Comparison of ENCODE assay signal across 9 cellular contexts in the genomic region with DNA sequence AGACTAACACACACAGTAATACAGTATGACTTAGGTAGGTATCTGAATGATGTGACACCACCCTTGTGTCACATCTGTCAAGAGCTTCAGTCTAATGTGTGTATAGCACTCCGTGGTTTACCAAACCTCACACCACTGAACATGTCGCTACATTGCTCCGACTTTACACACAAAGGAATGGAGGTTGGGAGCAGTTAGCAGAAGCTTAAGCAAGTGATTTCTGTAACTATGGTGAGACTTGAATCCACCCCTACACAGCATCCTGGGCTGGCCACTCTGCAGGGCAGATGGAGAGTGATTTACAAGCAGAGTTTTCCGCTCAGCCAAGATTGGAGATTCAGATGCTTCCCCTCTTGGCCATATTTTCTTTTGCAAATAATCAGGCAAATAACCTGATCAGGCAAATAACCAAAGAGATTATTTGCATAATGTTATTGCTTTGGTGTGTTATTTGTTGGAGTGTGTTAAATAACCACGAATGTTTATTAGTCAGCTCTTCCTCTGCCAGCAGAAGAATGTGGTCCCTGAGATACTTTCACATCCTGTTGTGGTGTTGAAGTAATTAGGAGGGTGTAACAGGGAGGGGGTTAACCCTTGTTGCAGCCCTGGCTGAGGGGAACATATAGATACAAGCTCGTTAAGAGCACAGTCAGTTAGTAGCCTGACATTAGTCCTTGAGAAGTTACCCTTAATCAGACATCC.
DNase-seq lines count a peak whose midpoint lies in the region; ATAC-seq and TF ChIP-seq lines count a peak whose summit lies in the region.
"Had no signal": no experiment of that assay in that cellular context is flagged by ENCODE, and none has a peak within 500 bp of the region (broad histone marks: within the 10 kb centered on the region; RNA-seq: fewer than 3 reads in every experiment).

No MANE protein-coding gene starts in this region.

- peak; percentile 94 to 95 for ATAC-seq in activated T-cell treated with anti-CD3 and anti-CD28 coated beads, Interleukin-2, amount 50 U/mL, for 72 hours (replicated peaks in 1 of 2)
- peak; percentile 91 for ATAC-seq in HG02571 (IDR thresholded peaks at IDR 0.05; ENCODE audit: unreplicated experiment)
- ATAC-seq in esophagus mucosa, result peak; percentile 66

- H3K27me3 Mint-ChIP-seq in activated T-cell treated with anti-CD3 and anti-CD28 coated beads, Interleukin-2, amount 50 U/mL, for 72 hours (ENCODE audit: low read depth), result no peaks in the 10 kb centered on the region
- H3K27me3 Mint-ChIP-seq in activated T-cell treated with anti-CD3 and anti-CD28 coated beads, Interleukin-2, amount 50 U/mL, for 24 hours, result no peaks in the 10 kb centered on the region

- peak; percentile 35 to 39 for DNase-seq in activated T-cell treated with anti-CD3 and anti-CD28 coated beads, Interleukin-2, amount 50 U/mL, for 72 hours
- no peak for DNase-seq in activated T-cell treated with anti-CD3 and anti-CD28 coated beads, Interleukin-2, amount 50 U/mL, for 24 hours
- DNase-seq in NAMALWA (ENCODE audit: low spot score), result peak; percentile 84
- DNase-seq in DMS114 treated with DMSO at 0.1 percent for 48 hours (lab: John Stamatoyannopoulos, UW; ENCODE audit: unreplicated experiment), result no peak
- no peak for DNase-seq in tibial nerve (ENCODE audit: low spot score in 2 of 2)
- DNase-seq in HUDEP-2 (lab: John Stamatoyannopoulos, UW; ENCODE audit: unreplicated experiment in 76 of 76), result no peak

- H3K27ac Mint-ChIP-seq in activated T-cell treated with anti-CD3 and anti-CD28 coated beads, Interleukin-2, amount 50 U/mL, for 72 hours, result peak overlapping the region; percentile 1
- H3K27ac Mint-ChIP-seq in activated T-cell treated with anti-CD3 and anti-CD28 coated beads, Interleukin-2, amount 50 U/mL, for 24 hours, result no peak overlapping the region

- TF ChIP-seq EP300 in tibial nerve (IDR thresholded peaks at IDR 0.05), result peak in 1 of 2 donors; percentile 28

- peak overlapping the region; percentile 16 to 55 for H3K4me3 Mint-ChIP-seq in activated T-cell treated with anti-CD3 and anti-CD28 coated beads, Interleukin-2, amount 50 U/mL, for 72 hours
- no peak overlapping the region for H3K4me3 Mint-ChIP-seq in activated T-cell treated with anti-CD3 and anti-CD28 coated beads, Interleukin-2, amount 50 U/mL, for 24 hours

- H3K27me3 ChIP-seq in tibial nerve, result no peaks in the 10 kb centered on the region

- H3K9me3 ChIP-seq in tibial nerve, result no peaks in the 10 kb centered on the region

- no peak for TF ChIP-seq POLR2A in tibial nerve (IDR thresholded peaks at IDR 0.05)

- H3K9me3 Mint-ChIP-seq in activated T-cell treated with anti-CD3 and anti-CD28 coated beads, Interleukin-2, amount 50 U/mL, for 72 hours, result peaks cover 7 to 8% of the 10 kb centered on the region in 2 donors
- H3K9me3 Mint-ChIP-seq in activated T-cell treated with anti-CD3 and anti-CD28 coated beads, Interleukin-2, amount 50 U/mL, for 24 hours, result peaks cover 9% of the 10 kb centered on the region

- no peak overlapping the region for H3K27ac ChIP-seq in tibial nerve
- H3K27ac ChIP-seq: C4-2B had no signal

- WGBS in tibial nerve, 2 donors, result 63 to 68% methylated on average over 6 of the region's 6 CpGs

- no peak overlapping the region for H3K4me3 ChIP-seq in tibial nerve

- no peak for TF ChIP-seq CTCF in tibial nerve (IDR thresholded peaks at IDR 0.05)

- peaks cover 3 to 9% of the 10 kb centered on the region in 2 donors for H3K36me3 Mint-ChIP-seq in activated T-cell treated with anti-CD3 and anti-CD28 coated beads, Interleukin-2, amount 50 U/mL, for 72 hours (ENCODE audit: insufficient read depth in 2 of 2)
- peaks cover 2% of the 10 kb centered on the region for H3K36me3 Mint-ChIP-seq in activated T-cell treated with anti-CD3 and anti-CD28 coated beads, Interleukin-2, amount 50 U/mL, for 24 hours (ENCODE audit: low read depth)

- H3K4me1 ChIP-seq in tibial nerve, result peaks cover 0 to under 1% (median 0%) of the 10 kb centered on the region in 4 donors

- H3K4me1 Mint-ChIP-seq in activated T-cell treated with anti-CD3 and anti-CD28 coated beads, Interleukin-2, amount 50 U/mL, for 72 hours (ENCODE audit: low read depth), result peaks cover 20% of the 10 kb centered on the region
- peaks cover 23% of the 10 kb centered on the region for H3K4me1 Mint-ChIP-seq in activated T-cell treated with anti-CD3 and anti-CD28 coated beads, Interleukin-2, amount 50 U/mL, for 24 hours (ENCODE audit: low read depth)

- H3K36me3 ChIP-seq in tibial nerve, result no peaks in the 10 kb centered on the region

Comparison
In these comparisons a context has a peak if more than half of its experiments do, and no peak if none do; other contexts are left out.
1. DNase-seq: peak in activated T-cell treated with anti-CD3 and anti-CD28 coated beads, Interleukin-2, amount 50 U/mL, for 72 hours (2 of 2) and NAMALWA (single experiment); none in activated T-cell treated with anti-CD3 and anti-CD28 coated beads, Interleukin-2, amount 50 U/mL, for 24 hours (single experiment), DMS114 treated with DMSO at 0.1 percent for 48 hours (single experiment), tibial nerve (0 of 2) and HUDEP-2 (0 of 76).
2. Peak in every context shown above with its lines, with median percentiles within 50 percentile points of each other: ATAC-seq.